Comparison of ENCODE assay signal across 9 cellular contexts in genomic region chr1:233240839-233241682, GRCh38. TPM values are rescaled to one million over a fixed set of nuclear protein-coding genes. Genes with fewer than 3 reads are reported as not detected.
DNase-seq lines count a peak whose midpoint lies in the region; ATAC-seq and TF ChIP-seq lines count a peak whose summit lies in the region.
"Had no signal": no experiment of that assay in that cellular context is flagged by ENCODE, and none has a peak within 500 bp of the region (broad histone marks: within the 10 kb centered on the region; RNA-seq: fewer than 3 reads in every experiment).

No MANE protein-coding gene starts in this region.

- H3K27ac ChIP-seq in endodermal cell (ENCODE audit: low read depth, low read length): no peak overlapping the region

- no peaks in the 10 kb centered on the region for H3K36me3 ChIP-seq in endodermal cell (ENCODE audit: control insufficient read depth, insufficient read depth, low read length)

- DNase-seq in NCI-H1417 (lab: John Stamatoyannopoulos, UW) (peak in 2 of 3 experiments; percentile 1 to 45), NCI-H1417 treated with DMSO at 0.1 percent for 48 hours (lab: John Stamatoyannopoulos, UW) (no peak), HEK293T (ENCODE audit: extremely low spot score) (peak; percentile 80), RKO (ENCODE audit: low spot score) (peak; percentile 16), endodermal cell (peak; percentile 80), mesothelial cell of epicardium (ENCODE audit: low spot score in 2 of 2, unreplicated experiment in 2 of 2) (peak; percentile 26 to 65), KG1 (lab: John Stamatoyannopoulos, UW) (no peak)

- H3K27me3 Mint-ChIP-seq in endodermal cell (ENCODE audit: insufficient read depth) (peaks cover 64% of the 10 kb centered on the region), mesothelial cell of epicardium (ENCODE audit: low read depth) (no peaks in the 10 kb centered on the region)
- H3K27me3 Mint-ChIP-seq: CD4-positive, CD25-positive, alpha-beta regulatory T cell had no signal

- H3K27me3 ChIP-seq in endodermal cell (ENCODE audit: control insufficient read depth, insufficient read depth, low read length, poor library complexity, severe bottlenecking): peaks cover 72% of the 10 kb centered on the region

- H3K36me3 Mint-ChIP-seq in endodermal cell (ENCODE audit: low read depth): peaks cover 19% of the 10 kb centered on the region
- peaks cover 7% of the 10 kb centered on the region for H3K36me3 Mint-ChIP-seq in mesothelial cell of epicardium

- CTCF ChIA-PET in HEK293T (lab: Yijun Ruan, JAX): interaction anchor here (0.7 to 1.2 kb wide), 2 partner anchors 14 to 614 kb away, joined by 3 to 4 read pairs; no protein-coding TSS in a partner anchor

- 66 to 82% methylated on average over 5 to 8 of the region's 8 CpGs for WGBS in endodermal cell (ENCODE audit: insufficient coverage in 1 of 2, insufficient read length in 1 of 2), 2 experiments

- TF ChIP-seq CTCF in endodermal cell (conservative IDR thresholded peaks at IDR 0.05): peak; percentile 97
- peak; percentile 51 for TF ChIP-seq CTCF in mesothelial cell of epicardium (IDR thresholded peaks at IDR 0.05; ENCODE audit: unreplicated experiment)

- H3K9me3 ChIP-seq in endodermal cell (ENCODE audit: control insufficient read depth, low read length): no peaks in the 10 kb centered on the region

- H3K4me3 Mint-ChIP-seq in endodermal cell (no peak overlapping the region), mesothelial cell of epicardium (no peak overlapping the region)
- H3K4me3 Mint-ChIP-seq: CD4-positive, CD25-positive, alpha-beta regulatory T cell had no signal

- H3K9ac ChIP-seq in endodermal cell (ENCODE audit: extremely low read depth, low read length, poor library complexity, severe bottlenecking): no peak overlapping the region

- H3K9me3 Mint-ChIP-seq in endodermal cell (no peaks in the 10 kb centered on the region), mesothelial cell of epicardium (no peaks in the 10 kb centered on the region)
- H3K9me3 Mint-ChIP-seq: CD4-positive, CD25-positive, alpha-beta regulatory T cell had no signal

- no peak for ATAC-seq in HG03432 (IDR thresholded peaks at IDR 0.05; ENCODE audit: unreplicated experiment)

- POLR2A ChIA-PET in HEK293T (lab: Yijun Ruan, JAX): no interaction called here

- H3K27ac Mint-ChIP-seq in endodermal cell (peak overlapping the region; percentile 48), mesothelial cell of epicardium (peak overlapping the region; percentile 15)
- H3K27ac Mint-ChIP-seq: CD4-positive, CD25-positive, alpha-beta regulatory T cell had no signal

- H3K4me3 ChIP-seq in endodermal cell (ENCODE audit: low read length): no peak overlapping the region

- H3K4me1 Mint-ChIP-seq in endodermal cell: peaks cover 37% of the 10 kb centered on the region
- H3K4me1 Mint-ChIP-seq in mesothelial cell of epicardium: peaks cover 37% of the 10 kb centered on the region

- peaks cover 3% of the 10 kb centered on the region for H3K4me1 ChIP-seq in endodermal cell (ENCODE audit: control insufficient read depth, insufficient read depth, low read length)

TF ChIP-seq in HEK293T, 16 proteins besides CTCF, POLR2A, EP300 and RAD21:
- TF ChIP-seq PKNOX1 (IDR thresholded peaks at IDR 0.05) (peak; percentile 36; the same call in 1 of the 2 replicates), L3MBTL2 (conservative IDR thresholded peaks at IDR 0.05) (no peak), FOXK2 (IDR thresholded peaks at IDR 0.05) (no peak)

RNA-seq across cellular contexts. Expression of gene PCNX2, which starts 54.5 kb away (rescaled TPM):
- total RNA-seq in endodermal cell: 10 to 100 TPM; 23.9 to 39.1 TPM
- 11.8 TPM for polyA plus RNA-seq in endodermal cell (2013, experiment 1 of 2)
- 6.7 TPM for polyA plus RNA-seq in endodermal cell (2013, experiment 2 of 2)
- 26.8 to 28.4 TPM (median 27.4 TPM) in 3 replicates for total RNA-seq in mesothelial cell of epicardium

Comparison
In these comparisons a context has a peak if more than half of its experiments do, and no peak if none do; other contexts are left out.
1. DNase-seq: peak in NCI-H1417 (2 of 3), HEK293T (single experiment), RKO (single experiment), endodermal cell (single experiment) and mesothelial cell of epicardium (2 of 2); none in NCI-H1417 treated with DMSO at 0.1 percent for 48 hours (single experiment) and KG1 (single experiment).